In the genomic region with DNA sequence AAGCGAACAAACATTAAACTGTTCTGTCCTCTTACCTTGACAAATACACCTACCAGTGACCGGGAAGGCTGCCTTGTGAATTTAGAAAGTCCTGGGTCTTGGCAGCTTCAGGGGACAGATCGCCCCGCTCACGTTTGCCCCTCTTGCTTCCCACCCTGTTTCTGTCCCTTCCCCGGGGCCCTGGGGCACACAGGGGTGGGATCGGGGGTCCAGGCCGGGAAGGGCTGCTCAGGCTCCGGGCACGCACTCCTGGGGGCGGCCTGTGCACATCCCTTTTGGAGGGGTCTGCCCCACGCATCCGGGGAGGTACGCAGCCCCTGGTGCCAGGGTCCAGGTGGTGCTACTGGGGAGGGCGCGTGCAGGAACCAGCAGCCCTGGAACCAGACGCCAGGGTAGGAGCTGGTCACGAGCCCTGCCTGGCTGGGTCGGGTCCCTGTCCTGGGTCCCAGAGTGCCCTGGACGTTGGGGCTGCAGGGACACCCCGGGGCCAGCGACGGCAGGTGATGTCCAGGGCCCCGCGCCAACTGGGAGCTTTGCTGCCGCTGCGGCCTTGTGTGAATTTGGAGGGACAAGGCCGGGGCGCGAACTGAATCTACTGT, we compare ENCODE assay signal across 11 cellular contexts. TPM values are rescaled to one million over a fixed set of nuclear protein-coding genes. Genes with fewer than 3 reads are reported as not detected.
DNase-seq lines count a peak whose midpoint lies in the region; ATAC-seq, FAIRE-seq and TF ChIP-seq lines count a peak whose summit lies in the region.
"Had no signal": no experiment of that assay in that cellular context is flagged by ENCODE, and none has a peak within 500 bp of the region (broad histone marks: within the 10 kb centered on the region; RNA-seq: fewer than 3 reads in every experiment).

No MANE protein-coding gene starts in this region.

- peak overlapping the region; percentile 41 for H3K4me3 Mint-ChIP-seq in T-helper 17 cell
- H3K4me3 Mint-ChIP-seq in neural crest cell: peak overlapping the region; percentile 4

- no peak for TF ChIP-seq POLR2A in vagina (IDR thresholded peaks at IDR 0.05)

- peaks cover 12% of the 10 kb centered on the region for H3K4me1 ChIP-seq in vagina

- H3K36me3 ChIP-seq in vagina: peaks cover 0 to 13% of the 10 kb centered on the region in 2 donors
- H3K36me3 ChIP-seq: ovary had no signal

- H3K9me3 ChIP-seq in T-helper 17 cell (ENCODE audit: control insufficient read depth, low read length, poor library complexity, severe bottlenecking) (no peaks in the 10 kb centered on the region), vagina (no peaks in the 10 kb centered on the region)
- H3K9me3 ChIP-seq: ovary, suprapubic skin had no signal

- no peaks in the 10 kb centered on the region for H3K9me3 Mint-ChIP-seq in neural crest cell
- H3K9me3 Mint-ChIP-seq: activated T-helper 2 cell treated with anti-CD3 and anti-CD28 coated beads, Interferon-gamma antibody, Interleukin-2, Interleukin-4, amounts not matched to agents 10 μg/mL and 5 μg/mL and 100 μg/mL, durations not matched to agents 14 hours and 24 hours and 36 hours had no signal

- no peak overlapping the region for H3K27ac ChIP-seq in C4-2B
- H3K27ac ChIP-seq in vagina: no peak overlapping the region
- H3K27ac ChIP-seq: suprapubic skin had no signal

- in situ Hi-C loops in GM13977 (cut with MboI; ENCODE audit: low pct_unique_long_range_greater_than_20kb, low sequenced_read_pairs, unreplicated experiment): loop anchor here (25.0 kb wide), 2 partner anchors 1698 to 1823 kb away; no protein-coding TSS in a partner anchor

- H3K4me1 Mint-ChIP-seq in T-helper 17 cell: peaks cover 12% of the 10 kb centered on the region
- peaks cover 15% of the 10 kb centered on the region for H3K4me1 Mint-ChIP-seq in neural crest cell

- no peak for FAIRE-seq in RCC 7860 (lab: Jason Lieb, UNC)

- H3K27ac Mint-ChIP-seq in T-helper 17 cell (no peak overlapping the region), neural crest cell (ENCODE audit: unreplicated experiment) (no peak overlapping the region)
- H3K27ac Mint-ChIP-seq: activated T-helper 2 cell treated with anti-CD3 and anti-CD28 coated beads, Interferon-gamma antibody, Interleukin-2, Interleukin-4, amounts not matched to agents 10 μg/mL and 5 μg/mL and 100 μg/mL, durations not matched to agents 14 hours and 24 hours and 36 hours had no signal

- H3K4me3 ChIP-seq in vagina: peak overlapping the region in 1 of 2 donors; percentile 51

- intact Hi-C loops in vagina (cut with DNase I): loop anchor here (10.0 kb wide), 1 partner anchor 1595 kb away; no protein-coding TSS in a partner anchor

- ATAC-seq in GM18870 (IDR thresholded peaks at IDR 0.05; ENCODE audit: unreplicated experiment) (peak; percentile 10), T-helper 17 cell (no peak)

- H3K36me3 Mint-ChIP-seq in T-helper 17 cell (ENCODE audit: low read depth): peaks cover 5% of the 10 kb centered on the region
- peaks cover 3% of the 10 kb centered on the region for H3K36me3 Mint-ChIP-seq in neural crest cell (ENCODE audit: low read depth)

- no peak for DNase-seq in T-helper 17 cell
- no peak for DNase-seq in neural crest cell (ENCODE audit: low read depth, low spot score)
- DNase-seq in GM13977 (ENCODE audit: low spot score): no peak
- no peak for DNase-seq in mesenteric fat pad (ENCODE audit: low spot score)
- no peak for DNase-seq in vagina (ENCODE audit: extremely low spot score in 2 of 2)
- no peak for DNase-seq in RCC 7860 (ENCODE audit: low spot score)

- peak; percentile 11; the same call in 1 of the 2 replicates for TF ChIP-seq CTCF in C4-2B (conservative IDR thresholded peaks at IDR 0.05)
- no peak for TF ChIP-seq CTCF in neural crest cell (conservative IDR thresholded peaks at IDR 0.05)
- TF ChIP-seq CTCF in GM13977 (IDR thresholded peaks at IDR 0.05; ENCODE audit: extremely low read depth, insufficient read depth, missing control alignments): no peak
- TF ChIP-seq CTCF in vagina (IDR thresholded peaks at IDR 0.05): no peak

- no peaks in the 10 kb centered on the region for H3K27me3 Mint-ChIP-seq in T-helper 17 cell
- H3K27me3 Mint-ChIP-seq in neural crest cell (ENCODE audit: low read depth): no peaks in the 10 kb centered on the region

- no peaks in the 10 kb centered on the region for H3K27me3 ChIP-seq in vagina
- H3K27me3 ChIP-seq: ovary, suprapubic skin had no signal

RNA-seq across cellular contexts. Expression of gene GLRX3, which starts 53.4 kb away (rescaled TPM):
- total RNA-seq in T-helper 17 cell: 10 to 100 TPM; 31.5 to 39.9 TPM
- 121 and 124 TPM in 2 replicates for total RNA-seq in neural crest cell
- 72.0 TPM for total RNA-seq in mesenteric fat pad
- total RNA-seq in vagina: 41.3 TPM
